16 cellular contexts compared by ENCODE assay signal in the genomic region with DNA sequence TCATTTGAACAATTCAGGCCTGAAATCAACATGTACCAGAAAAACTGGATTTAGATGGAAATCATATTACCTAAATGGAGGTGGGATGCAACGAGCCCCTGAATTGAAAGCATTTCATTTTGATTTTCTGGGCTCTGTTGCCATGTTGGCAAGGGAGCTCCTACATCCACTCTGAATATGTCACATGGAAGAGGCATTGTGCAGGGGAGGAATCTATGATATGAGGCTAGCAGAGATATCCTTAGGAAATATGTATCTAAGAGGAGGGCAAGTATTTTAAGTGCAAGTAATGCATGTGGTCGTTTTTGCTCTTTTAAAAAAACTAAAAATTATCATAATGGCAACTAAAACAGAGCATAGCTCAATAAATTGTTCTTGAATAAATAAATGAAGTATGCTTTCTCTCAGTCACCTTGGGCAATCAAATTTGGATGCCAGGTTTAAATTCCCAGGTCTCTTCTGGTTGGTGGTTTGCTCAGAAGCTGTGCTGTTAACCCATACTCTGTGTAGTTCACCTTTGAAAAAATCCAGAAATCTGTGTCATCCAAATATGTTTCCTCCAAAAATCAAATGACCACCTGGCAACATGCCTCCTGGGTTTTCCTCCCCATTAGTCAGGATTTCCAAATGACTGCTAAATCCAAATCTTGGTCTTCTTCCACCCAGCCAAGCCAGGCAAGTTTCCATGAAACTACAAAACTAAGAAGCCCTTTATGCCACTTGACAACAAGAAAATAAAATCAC. TPM values are rescaled to one million over a fixed set of nuclear protein-coding genes. Genes with fewer than 3 reads are reported as not detected.
DNase-seq lines count a peak whose midpoint lies in the region; ATAC-seq, FAIRE-seq and TF ChIP-seq lines count a peak whose summit lies in the region.
"Had no signal": no experiment of that assay in that cellular context is flagged by ENCODE, and none has a peak within 500 bp of the region (broad histone marks: within the 10 kb centered on the region; RNA-seq: fewer than 3 reads in every experiment).

No MANE protein-coding gene starts in this region.

- ATAC-seq in GM19324 (IDR thresholded peaks at IDR 0.05; ENCODE audit: low FRiP score, unreplicated experiment) (no peak), GM19328 (IDR thresholded peaks at IDR 0.05; ENCODE audit: unreplicated experiment) (no peak)
- ATAC-seq: GM23338 had no signal

- H3K9me3 Mint-ChIP-seq in astrocyte (ENCODE audit: unreplicated experiment) = no peaks in the 10 kb centered on the region
- H3K9me3 Mint-ChIP-seq: GM23338, HFFc6 had no signal

- H3K9me3 ChIP-seq in astrocyte (ENCODE audit: insufficient read depth, low read depth, low read length) (no peaks in the 10 kb centered on the region), sigmoid colon (no peaks in the 10 kb centered on the region)

- H3K27ac ChIP-seq in astrocyte (ENCODE audit: low read depth, low read length) (no peak overlapping the region), sigmoid colon (no peak overlapping the region)
- H3K27ac ChIP-seq: HL-60, SK-N-MC had no signal

- H3K36me3 Mint-ChIP-seq in astrocyte (ENCODE audit: low read depth, unreplicated experiment) = no peaks in the 10 kb centered on the region

- H3K9ac ChIP-seq in astrocyte (ENCODE audit: low read length) = no peak overlapping the region

- H3K27ac Mint-ChIP-seq in astrocyte (ENCODE audit: unreplicated experiment) = no peak overlapping the region
- H3K27ac Mint-ChIP-seq: GM23338, HFFc6 had no signal

- WGBS in sigmoid colon, 2 donors = 80 to 86% methylated on average over 2 of the region's 2 CpGs

- H3K27me3 ChIP-seq in astrocyte (ENCODE audit: insufficient read depth, low read length) (peaks cover 58% of the 10 kb centered on the region), sigmoid colon (no peaks in the 10 kb centered on the region)

- H3K27me3 Mint-ChIP-seq in astrocyte (ENCODE audit: low read depth, unreplicated experiment) = peaks cover 9% of the 10 kb centered on the region

- H3K4me2 ChIP-seq in astrocyte (ENCODE audit: low read length) = no peak overlapping the region
- H3K4me2 ChIP-seq: GM23338 had no signal

- no peak overlapping the region for H3K4me3 Mint-ChIP-seq in astrocyte (ENCODE audit: unreplicated experiment)
- H3K4me3 Mint-ChIP-seq: GM23338, HFFc6 had no signal

- TF ChIP-seq POLR2A in sigmoid colon (IDR thresholded peaks at IDR 0.05) = no peak

- H2AFZ ChIP-seq in astrocyte (ENCODE audit: low read depth, low read length) = no peak overlapping the region
- H2AFZ ChIP-seq: GM23338 had no signal

- H3K36me3 ChIP-seq in astrocyte (ENCODE audit: insufficient read depth, low read length) (no peaks in the 10 kb centered on the region), sigmoid colon (no peaks in the 10 kb centered on the region)

- no peaks in the 10 kb centered on the region for H3K79me2 ChIP-seq in astrocyte (ENCODE audit: insufficient read depth, low read length)

- H3K4me3 ChIP-seq in astrocyte (ENCODE audit: insufficient read depth, low read depth, low read length) (no peak overlapping the region), fibroblast of mammary gland (ENCODE audit: control insufficient read depth, low read depth, low read length) (no peak overlapping the region), sigmoid colon (no peak overlapping the region)
- H3K4me3 ChIP-seq: GM23338, SK-N-MC had no signal

- no peaks in the 10 kb centered on the region for H3K4me1 Mint-ChIP-seq in astrocyte (ENCODE audit: low read depth, unreplicated experiment)

- DNase-seq in HCEC 1CT (peak; percentile 12), astrocyte (ENCODE audit: low read depth) (peak; percentile 47), fibroblast of mammary gland (ENCODE audit: low read depth) (peak; percentile 42), sigmoid colon (peak; percentile 68), GOT3 (lab: John Stamatoyannopoulos, UW) (no peak)
- DNase-seq: DMS153, HFFc6, NCI-H1048, NCI-H2227 treated with DMSO at 0.1 percent for 48 hours, NCI-H526 had no signal

- TF ChIP-seq EP300 in sigmoid colon (IDR thresholded peaks at IDR 0.05) = no peak

- FAIRE-seq in astrocyte (lab: Jason Lieb, UNC) = no peak
- FAIRE-seq: GM12891 had no signal

- intact Hi-C loops in sigmoid colon (cut with DNase I) = no loop called here

- H3K4me1 ChIP-seq in astrocyte (ENCODE audit: insufficient read depth, low read length) (no peaks in the 10 kb centered on the region), sigmoid colon (peaks cover 0 to 2% (median 0%) of the 10 kb centered on the region in 4 donors)

- TF ChIP-seq CTCF in astrocyte (IDR thresholded peaks at IDR 0.05; ENCODE audit: insufficient read depth, low read depth, low read length) (no peak), fibroblast of mammary gland (conservative IDR thresholded peaks at IDR 0.05; ENCODE audit: control insufficient read depth, insufficient read depth, low read depth, low read length) (no peak), sigmoid colon (IDR thresholded peaks at IDR 0.05) (no peak)

- H4K20me1 ChIP-seq in astrocyte (ENCODE audit: insufficient read depth, low read length) = no peaks in the 10 kb centered on the region

RNA-seq across cellular contexts. Expression of gene LGALSL, which starts 6.5 kb away (rescaled TPM):
- total RNA-seq in astrocyte = 12.4 and 14.0 TPM in 2 replicates
- total RNA-seq in sigmoid colon = 10 to 100 TPM in 1 of 4 donors, 1 to 10 TPM in 3; 7.1 to 10.4 (median 9.0) TPM
- polyA plus RNA-seq in sigmoid colon = 10 to 100 TPM; 11.0 to 36.0 (median 30.7) TPM
